Comparison of ENCODE assay signal across 9 cellular contexts in genomic region chr3:181265750-181266333, GRCh38.
DNase-seq lines count a peak whose midpoint lies in the region; ATAC-seq lines count a peak whose summit lies in the region.
"Had no signal": no experiment of that assay in that cellular context is flagged by ENCODE, and none has a peak within 500 bp of the region (broad histone marks: within the 10 kb centered on the region; RNA-seq: fewer than 3 reads in every experiment).

No MANE protein-coding gene starts in this region.

- ATAC-seq in HG02678 (IDR thresholded peaks at IDR 0.05; ENCODE audit: unreplicated experiment) = peak; percentile 89
- peak; percentile 92 for ATAC-seq in left lobe of liver

- DNase-seq in NCI-H2107 treated with DMSO at 0.1 percent for 48 hours (lab: John Stamatoyannopoulos, UW; ENCODE audit: unreplicated experiment) = peak; percentile 51
- DNase-seq in NCI-H2107 (lab: John Stamatoyannopoulos, UW) = no peak
- DNase-seq in NOMO-1 treated with DMSO at 0.1 percent for 48 hours (lab: John Stamatoyannopoulos, UW; ENCODE audit: unreplicated experiment) = peak; percentile 28
- DNase-seq in left lobe of liver (ENCODE audit: low spot score) = no peak
- DNase-seq in stimulated activated CD4-positive, alpha-beta T cell treated with anti-CD3 and anti-CD28 coated beads, Interleukin-4, amount 100 ng/mL, for 4 hours = no peak
- DNase-seq in dedifferentiated amniotic fluid mesenchymal stem cell (ENCODE audit: extremely low spot score) = no peak
- DNase-seq in caudate nucleus (lab: John Stamatoyannopoulos, UW) = no peak

- H3K27ac ChIP-seq in caudate nucleus (ENCODE audit: low read depth, low read length) = no peak overlapping the region
- H3K27ac ChIP-seq: thoracic aorta had no signal

Comparison
In these comparisons a context has a peak if more than half of its experiments do, and no peak if none do; other contexts are left out.
1. DNase-seq: peak in NCI-H2107 treated with DMSO at 0.1 percent for 48 hours (single experiment) and NOMO-1 treated with DMSO at 0.1 percent for 48 hours (single experiment); none in NCI-H2107 (single experiment), left lobe of liver (single experiment), stimulated activated CD4-positive, alpha-beta T cell treated with anti-CD3 and anti-CD28 coated beads, Interleukin-4, amount 100 ng/mL, for 4 hours (0 of 2), dedifferentiated amniotic fluid mesenchymal stem cell (single experiment) and caudate nucleus (0 of 61).